ENCODE assay signal across 16 cellular contexts in the genomic region with DNA sequence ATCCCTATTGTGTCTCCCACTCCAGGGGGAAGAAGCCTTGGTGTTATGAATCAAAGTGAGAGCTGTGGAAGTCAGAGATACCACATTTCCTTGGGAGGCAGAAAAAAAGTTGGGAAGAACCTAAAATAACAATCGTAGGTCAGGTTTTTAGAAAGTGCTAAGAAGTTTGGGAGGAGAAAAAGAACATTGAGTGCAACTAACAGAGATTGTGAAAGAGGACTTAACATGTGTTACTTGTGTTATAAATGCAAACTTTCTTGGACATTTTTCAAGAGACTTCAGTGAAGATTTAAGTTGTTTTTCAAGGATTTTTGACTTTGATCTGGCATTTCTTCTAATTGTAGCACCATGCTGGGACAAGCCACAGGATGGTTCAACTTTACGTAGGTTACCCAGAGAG. TPM values are rescaled to one million over a fixed set of nuclear protein-coding genes. Genes with fewer than 3 reads are reported as not detected.
DNase-seq lines count a peak whose midpoint lies in the region; ATAC-seq and TF ChIP-seq lines count a peak whose summit lies in the region.
"Had no signal": no experiment of that assay in that cellular context is flagged by ENCODE, and none has a peak within 500 bp of the region (broad histone marks: within the 10 kb centered on the region; RNA-seq: fewer than 3 reads in every experiment).

No MANE protein-coding gene starts in this region.

- CTCF ChIA-PET in MCF 10A (lab: Yijun Ruan, JAX) (interaction anchor here (0.7 to 1.2 kb wide), 3 partner anchors 9 to 99 kb away, joined by 3 to 4 read pairs (median 3); no protein-coding TSS in a partner anchor), mammary epithelial cell (lab: Charles Lee; ENCODE audit: low non-redundant PET) (no interaction called here)
- CTCF ChIA-PET in naive thymus-derived CD4-positive, alpha-beta T cell (lab: Charles Lee), result interaction anchor here (1.0 to 4.3 kb wide), 3 partner anchors 10 to 100 kb away, joined by 3 to 28 read pairs (median 4); partner anchors contain the start of gene ERP27

- H3K4me1 ChIP-seq in mammary epithelial cell (ENCODE audit: insufficient read depth, low read length), result peaks cover 26% of the 10 kb centered on the region
- H3K4me1 ChIP-seq in adipocyte (ENCODE audit: control insufficient read depth, insufficient read depth, low read length), result peaks cover 27% of the 10 kb centered on the region
- H3K4me1 ChIP-seq in naive thymus-derived CD4-positive, alpha-beta T cell (ENCODE audit: control insufficient read depth in 2 of 2, insufficient read depth in 2 of 2, low read length in 2 of 2), result peaks cover 55 to 58% of the 10 kb centered on the region in 2 donors

- dilution Hi-C loops in mammary epithelial cell (cut with HindIII; ENCODE audit: low sequenced_read_pairs), result no loop called here

- no peak overlapping the region for H3K4me3 ChIP-seq in mammary epithelial cell (replicated peaks in 1 of 3; ENCODE audit: insufficient read depth in 1 of 3, low read depth in 2 of 3, low read length in 3 of 3)
- peak overlapping the region; percentile 22 for H3K4me3 ChIP-seq in adipocyte (ENCODE audit: low read length)
- no peak overlapping the region for H3K4me3 ChIP-seq in naive thymus-derived CD4-positive, alpha-beta T cell (ENCODE audit: low read length)

- intact Hi-C loops in MCF 10A (cut with micrococcal nuclease) (no loop called here), mammary epithelial cell (cut with micrococcal nuclease) (no loop called here)
- intact Hi-C loops in naive thymus-derived CD4-positive, alpha-beta T cell (cut with micrococcal nuclease), result loop anchor here (5.0 kb wide), 3 partner anchors 224 to 616 kb away; partner anchors contain the start of gene RERG (in 1 of the 2)

- H3K4me3 Mint-ChIP-seq in MCF 10A (ENCODE audit: unreplicated experiment), result peak overlapping the region; percentile 22
- peak overlapping the region in 7 of 10 donors; percentile 30 to 88 (median 65) for H3K4me3 Mint-ChIP-seq in naive thymus-derived CD4-positive, alpha-beta T cell

- DNase-seq in MCF 10A (ENCODE audit: unreplicated experiment) (no peak), mammary epithelial cell (no peak), adipocyte (ENCODE audit: low read depth) (peak; percentile 30), ureter (ENCODE audit: low spot score) (no peak), NCI-H2081 treated with DMSO at 0.1 percent for 48 hours (lab: John Stamatoyannopoulos, UW) (no peak)
- no peak for DNase-seq in naive thymus-derived CD4-positive, alpha-beta T cell
- DNase-seq: NCI-H1092 treated with DMSO at 0.1 percent for 48 hours, NCI-H446 had no signal

- WGBS in mammary epithelial cell (ENCODE audit: low coverage, missing lambda C conversion rate), result 69% methylated on average over 2 of the region's 2 CpGs

- no peaks in the 10 kb centered on the region for H3K27me3 Mint-ChIP-seq in MCF 10A (ENCODE audit: insufficient read depth, unreplicated experiment)
- H3K27me3 Mint-ChIP-seq in naive thymus-derived CD4-positive, alpha-beta T cell, result no peaks in the 10 kb centered on the region

- peaks cover 23% of the 10 kb centered on the region for H3K36me3 Mint-ChIP-seq in MCF 10A (ENCODE audit: insufficient read depth, unreplicated experiment)
- H3K36me3 Mint-ChIP-seq in naive thymus-derived CD4-positive, alpha-beta T cell, result peaks cover 40 to 82% (median 77%) of the 10 kb centered on the region in 5 donors

- no peak overlapping the region for H2AFZ ChIP-seq in mammary epithelial cell (ENCODE audit: low read depth, low read length)

- ATAC-seq in naive thymus-derived CD4-positive, alpha-beta T cell, result no peak
- ATAC-seq in HG03520 (IDR thresholded peaks at IDR 0.05; ENCODE audit: unreplicated experiment) (no peak), HG02870 (IDR thresholded peaks at IDR 0.05; ENCODE audit: unreplicated experiment) (no peak)
- ATAC-seq: Panc1 had no signal

- TF ChIP-seq CTCF in MCF 10A (IDR thresholded peaks at IDR 0.05; ENCODE audit: unreplicated experiment), result no peak
- no peak for TF ChIP-seq CTCF in mammary epithelial cell (conservative IDR thresholded peaks at IDR 0.05 in 1 of 2, IDR thresholded peaks at IDR 0.05 in 1 of 2; ENCODE audit: extremely low read depth in 1 of 2, insufficient read depth in 1 of 2, low read depth in 1 of 2, low read length in 2 of 2)

- H3K9me3 Mint-ChIP-seq in MCF 10A (ENCODE audit: unreplicated experiment), result no peaks in the 10 kb centered on the region
- no peaks in the 10 kb centered on the region for H3K9me3 Mint-ChIP-seq in naive thymus-derived CD4-positive, alpha-beta T cell

- no peaks in the 10 kb centered on the region for H4K20me1 ChIP-seq in mammary epithelial cell (ENCODE audit: insufficient read depth, low read length)

- H3K27ac ChIP-seq in mammary epithelial cell (ENCODE audit: insufficient read depth, low read depth, low read length), result no peak overlapping the region
- H3K27ac ChIP-seq in naive thymus-derived CD4-positive, alpha-beta T cell (ENCODE audit: low read depth, low read length), result peak overlapping the region; percentile 96

- H3K79me2 ChIP-seq in mammary epithelial cell (ENCODE audit: insufficient read depth, low read length), result peaks cover 10% of the 10 kb centered on the region

- H3K4me1 Mint-ChIP-seq in MCF 10A (ENCODE audit: insufficient read depth, unreplicated experiment), result peaks cover 31% of the 10 kb centered on the region
- peaks cover 51 to 87% (median 74%) of the 10 kb centered on the region in 7 donors for H3K4me1 Mint-ChIP-seq in naive thymus-derived CD4-positive, alpha-beta T cell

- no peak overlapping the region for H3K4me2 ChIP-seq in mammary epithelial cell (ENCODE audit: insufficient read depth, low read depth, low read length)

- POLR2A ChIA-PET in MCF 10A (lab: Yijun Ruan, JAX), result interaction anchor here (0.9 to 1.1 kb wide), 2 partner anchors 10 to 12 kb away, joined by 3 read pairs; no protein-coding TSS in a partner anchor
- POLR2A ChIA-PET in naive thymus-derived CD4-positive, alpha-beta T cell (lab: Charles Lee), result interaction anchor here (0.9 to 5.7 kb wide), 8 partner anchors 8 to 176 kb away, joined by 3 to 115 read pairs (median 5); partner anchors contain the start of gene ARHGDIB

- H3K27me3 ChIP-seq in mammary epithelial cell (ENCODE audit: insufficient read depth, low read length) (no peaks in the 10 kb centered on the region), adipocyte (replicated peaks; ENCODE audit: control insufficient read depth, insufficient read depth, low read length) (no peaks in the 10 kb centered on the region)
- no peaks in the 10 kb centered on the region for H3K27me3 ChIP-seq in naive thymus-derived CD4-positive, alpha-beta T cell (ENCODE audit: control insufficient read depth in 2 of 2, insufficient read depth in 2 of 2, low read length in 2 of 2)

- peak overlapping the region; percentile 70 for H3K27ac Mint-ChIP-seq in MCF 10A (ENCODE audit: low read depth, unreplicated experiment)
- H3K27ac Mint-ChIP-seq in naive thymus-derived CD4-positive, alpha-beta T cell, result peak overlapping the region; percentile 48 to 99 (median 92)

- H3K36me3 ChIP-seq in mammary epithelial cell (ENCODE audit: insufficient read depth, low read length), result peaks cover 26% of the 10 kb centered on the region
- no peaks in the 10 kb centered on the region for H3K36me3 ChIP-seq in adipocyte (ENCODE audit: control insufficient read depth, insufficient read depth, low read length, severe bottlenecking)
- peaks cover 68 to 81% (median 77%) of the 10 kb centered on the region in 3 experiments for H3K36me3 ChIP-seq in naive thymus-derived CD4-positive, alpha-beta T cell (ENCODE audit: control insufficient read depth in 2 of 3, insufficient read depth in 3 of 3, low read length in 3 of 3)

- BruUV-seq in MCF 10A (replicated peaks; lab: Mats Ljungman, UMichigan) (no TSS peak), mammary epithelial cell (replicated peaks; lab: Mats Ljungman, UMichigan) (no TSS peak)

- no peaks in the 10 kb centered on the region for H3K9me3 ChIP-seq in mammary epithelial cell (replicated peaks; ENCODE audit: insufficient read depth, low read length)
- H3K9me3 ChIP-seq in adipocyte (ENCODE audit: control insufficient read depth, low read length), result no peaks in the 10 kb centered on the region
- H3K9me3 ChIP-seq in naive thymus-derived CD4-positive, alpha-beta T cell (ENCODE audit: control insufficient read depth in 2 of 3, low read length in 3 of 3), result no peaks in the 10 kb centered on the region

- no peak overlapping the region for H3K9ac ChIP-seq in mammary epithelial cell (ENCODE audit: insufficient read depth, low read length)
- H3K9ac ChIP-seq in adipocyte (ENCODE audit: low read length), result no peak overlapping the region

- in situ Hi-C loops in mammary epithelial cell (cut with MboI; ENCODE audit: low sequenced_read_pairs in 2 of 2), result no loop called here

RNA-seq across cellular contexts. Expression of gene ERP27, which starts 7.8 kb away (rescaled TPM):
- not detected in 2 replicates for total RNA-seq in MCF 10A (2022)
- not detected for total RNA-seq in mammary epithelial cell
- 0.12 TPM for polyA plus RNA-seq in mammary epithelial cell
- polyA minus RNA-seq in mammary epithelial cell, result not detected
- total RNA-seq in naive thymus-derived CD4-positive, alpha-beta T cell, result 10 to 100 TPM; 12.6 to 20.3 (median 19.1) TPM
- 1 to 10 TPM; 5.6 to 5.8 TPM for polyA plus RNA-seq in naive thymus-derived CD4-positive, alpha-beta T cell
- 122 TPM for total RNA-seq in ureter
- total RNA-seq: Daoy had no signal

RNA-seq across cellular contexts. Expression of gene ARHGDIB, which starts 15.2 kb away (rescaled TPM):
- 2.3 and 7.7 TPM in 2 replicates for total RNA-seq in MCF 10A (2022)
- total RNA-seq in mammary epithelial cell, result 10 to 100 TPM in 1 of 2 donors, 1 to 10 TPM in 1; 5.0 to 24.0 TPM
- 231 TPM for polyA plus RNA-seq in mammary epithelial cell
- 214 TPM for polyA minus RNA-seq in mammary epithelial cell
- total RNA-seq in naive thymus-derived CD4-positive, alpha-beta T cell, result 1,000 to 10,000 TPM in 1 of 5 experiments, 100 to 1,000 TPM in 4; 776 to 1,263 (median 833) TPM
- 1,000 to 10,000 TPM; 3,273 to 3,336 TPM for polyA plus RNA-seq in naive thymus-derived CD4-positive, alpha-beta T cell
- 264 TPM for total RNA-seq in ureter

RNA-seq across cellular contexts. Expression of gene PDE6H, which starts 26.7 kb away (rescaled TPM):
- total RNA-seq in MCF 10A (2022), result not detected in 2 replicates
- total RNA-seq in mammary epithelial cell, result not detected
- not detected for polyA plus RNA-seq in mammary epithelial cell
- not detected for polyA minus RNA-seq in mammary epithelial cell
- 1 to 10 TPM in 1 of 5 experiments, not detected in 4; 2.7 TPM for total RNA-seq in naive thymus-derived CD4-positive, alpha-beta T cell
- not detected for polyA plus RNA-seq in naive thymus-derived CD4-positive, alpha-beta T cell
- not detected for total RNA-seq in ureter
- total RNA-seq: activated CD8-positive, alpha-beta memory T cell treated with anti-CD3 and anti-CD28 coated beads for 36 hours; Daoy; HT-29; lower leg skin; omental fat pad had no signal

Comparison
In these comparisons a context has a peak if more than half of its experiments do, and no peak if none do; other contexts are left out.
1. RNA of gene ERP27, which starts 7.8 kb away (total RNA-seq): 122 TPM in ureter (single experiment) and 12.6 to 20.3 TPM in naive thymus-derived CD4-positive, alpha-beta T cell; not detected in MCF 10A and not detected in mammary epithelial cell; every median in the first group is over 10 times any median in the second.
2. RNA of gene ARHGDIB, which starts 15.2 kb away (total RNA-seq): 776 to 1,263 TPM in naive thymus-derived CD4-positive, alpha-beta T cell and 264 TPM in ureter (single experiment); 5.0 to 24.0 TPM in mammary epithelial cell and 2.3 to 7.7 TPM in MCF 10A; every median in the first group is over 10 times any median in the second.
3. intact Hi-C loops: an anchor here in naive thymus-derived CD4-positive, alpha-beta T cell (5.0 kb wide); none called in MCF 10A and mammary epithelial cell.